14 cellular contexts compared by ENCODE assay signal in genomic region chr12:6957151-6957701, GRCh38. TPM values are rescaled to one million over a fixed set of nuclear protein-coding genes. Genes with fewer than 3 reads are reported as not detected.
DNase-seq lines count a peak whose midpoint lies in the region; ATAC-seq and TF ChIP-seq lines count a peak whose summit lies in the region.
"Had no signal": no experiment of that assay in that cellular context is flagged by ENCODE, and none has a peak within 500 bp of the region (broad histone marks: within the 10 kb centered on the region; RNA-seq: fewer than 3 reads in every experiment).

No MANE protein-coding gene starts in this region.

- TF ChIP-seq POLR2A in transverse colon (IDR thresholded peaks at IDR 0.05) = no peak

- H3K27me3 ChIP-seq in transverse colon = no peaks in the 10 kb centered on the region
- H3K27me3 ChIP-seq: cardiac muscle cell, hepatocyte had no signal

- peak overlapping the region; percentile 70 for H3K27ac Mint-ChIP-seq in T-helper 1 cell treated with Interleukin-12 subunit alpha and Interleukin-12 subunit beta and Interleukin-4 antibody, amounts not matched to agents 30 μg/mL and 1 μg/mL, for 36 hours
- H3K27ac Mint-ChIP-seq in immature natural killer cell = peak overlapping the region; percentile 95 to 100 (median 99)

- peak overlapping the region; percentile 37 for H3K4me3 Mint-ChIP-seq in T-helper 1 cell treated with Interleukin-12 subunit alpha and Interleukin-12 subunit beta and Interleukin-4 antibody, amounts not matched to agents 30 μg/mL and 1 μg/mL, for 36 hours
- peak overlapping the region; percentile 77 to 98 (median 96) for H3K4me3 Mint-ChIP-seq in immature natural killer cell

- DNase-seq in Right ventricle myocardium inferior (ENCODE audit: missing footprints) (peak; percentile 63), left ventricle myocardium superior (no peak), immature natural killer cell (peak; percentile 72 to 79 (median 76)), transverse colon (no peak), cerebellum (ENCODE audit: low spot score) (no peak)
- DNase-seq: stimulated activated naive CD4-positive, alpha-beta T cell treated with Interleukin-2 at 50 U/mL for 16 hours; T1000 had no signal

- no peak overlapping the region for H3K4me3 ChIP-seq in transverse colon
- H3K4me3 ChIP-seq: cardiac muscle cell, hepatocyte, lung had no signal

- no peaks in the 10 kb centered on the region for H3K27me3 Mint-ChIP-seq in T-helper 1 cell treated with Interleukin-12 subunit alpha and Interleukin-12 subunit beta and Interleukin-4 antibody, amounts not matched to agents 30 μg/mL and 1 μg/mL, for 36 hours (ENCODE audit: low read depth)
- peaks cover 30 to 63% (median 41%) of the 10 kb centered on the region in 3 donors for H3K27me3 Mint-ChIP-seq in immature natural killer cell (ENCODE audit: low read depth in 3 of 3)

- in situ Hi-C loops in transverse colon (cut with MboI; ENCODE audit: low pct_ligation_motif_present in 1 of 4, low pct_unique_long_range_greater_than_20kb in 1 of 4, low sequenced_read_pairs in 3 of 4) = no loop called here

- no peak for TF ChIP-seq EP300 in transverse colon (IDR thresholded peaks at IDR 0.05; ENCODE audit: low read depth)

- 78% methylated on average over 20 of the region's 20 CpGs; no CpG with 5 or more reads in 1 of the 2 donors for WGBS in transverse colon (ENCODE audit: low coverage in 1 of 2), 2 donors

- H3K9me3 Mint-ChIP-seq in T-helper 1 cell treated with Interleukin-12 subunit alpha and Interleukin-12 subunit beta and Interleukin-4 antibody, amounts not matched to agents 30 μg/mL and 1 μg/mL, for 36 hours = no peaks in the 10 kb centered on the region
- no peaks in the 10 kb centered on the region for H3K9me3 Mint-ChIP-seq in immature natural killer cell

- peak overlapping the region; percentile 4 to 95 (median 52) for H3K27ac ChIP-seq in transverse colon
- H3K27ac ChIP-seq: cardiac muscle cell, hepatocyte had no signal

- H3K4me1 ChIP-seq in transverse colon = peaks cover 19 to 52% (median 28%) of the 10 kb centered on the region in 4 donors

- no peaks in the 10 kb centered on the region for H3K9me3 ChIP-seq in transverse colon

- TF ChIP-seq CTCF in transverse colon (IDR thresholded peaks at IDR 0.05) = no peak

- H3K36me3 ChIP-seq in transverse colon = no peaks in the 10 kb centered on the region
- H3K36me3 ChIP-seq: cardiac muscle cell had no signal

- no peak for ATAC-seq in Right ventricle myocardium inferior
- no peak for ATAC-seq in left ventricle myocardium superior
- ATAC-seq in GM19467 (IDR thresholded peaks at IDR 0.05; ENCODE audit: unreplicated experiment) = no peak
- ATAC-seq in GM21515 (IDR thresholded peaks at IDR 0.05; ENCODE audit: unreplicated experiment) = no peak
- ATAC-seq: Panc1 had no signal

- H3K4me1 Mint-ChIP-seq in T-helper 1 cell treated with Interleukin-12 subunit alpha and Interleukin-12 subunit beta and Interleukin-4 antibody, amounts not matched to agents 30 μg/mL and 1 μg/mL, for 36 hours (ENCODE audit: low read depth) = peaks cover 84% of the 10 kb centered on the region
- peaks cover 99 to 100% of the 10 kb centered on the region in 2 donors for H3K4me1 Mint-ChIP-seq in immature natural killer cell

- H3K36me3 Mint-ChIP-seq in T-helper 1 cell treated with Interleukin-12 subunit alpha and Interleukin-12 subunit beta and Interleukin-4 antibody, amounts not matched to agents 30 μg/mL and 1 μg/mL, for 36 hours (ENCODE audit: low read depth) = peaks cover 56% of the 10 kb centered on the region
- H3K36me3 Mint-ChIP-seq in immature natural killer cell = peaks cover 21 to 56% (median 37%) of the 10 kb centered on the region in 3 donors

- intact Hi-C loops in Right ventricle myocardium inferior (cut with DNase I) = no loop called here
- intact Hi-C loops in left ventricle myocardium superior (cut with micrococcal nuclease) = loop anchor here (10.0 kb wide), 1 partner anchor 148 kb away; the partner anchor contains the start of gene C1RL
- intact Hi-C loops in transverse colon (cut with DNase I; ENCODE audit: low total_unique reads) = no loop called here

RNA-seq across cellular contexts. Expression of gene PTPN6, which starts 6.1 kb away (rescaled TPM):
- total RNA-seq in Right ventricle myocardium inferior = 9.1 TPM
- total RNA-seq in left ventricle myocardium superior = 6.0 TPM
- polyA plus RNA-seq in immature natural killer cell = 100 to 1,000 TPM; 231 to 513 (median 294) TPM
- 10 to 100 TPM; 21.7 to 49.0 (median 36.1) TPM for total RNA-seq in transverse colon
- 2.9 TPM for total RNA-seq in cerebellum

RNA-seq across cellular contexts. Expression of gene PHB2, which starts 13.2 kb away (rescaled TPM):
- total RNA-seq in Right ventricle myocardium inferior (149 TPM), left ventricle myocardium superior (150 TPM), transverse colon (100 to 1,000 TPM; 196 to 402 (median 263) TPM), cerebellum (74.0 TPM)
- polyA plus RNA-seq in immature natural killer cell = 100 to 1,000 TPM; 121 to 141 (median 136) TPM

RNA-seq across cellular contexts. Expression of gene C12orf57, which starts 13.4 kb away (rescaled TPM):
- total RNA-seq in Right ventricle myocardium inferior (250 TPM), left ventricle myocardium superior (238 TPM), transverse colon (100 to 1,000 TPM; 303 to 452 (median 386) TPM), cerebellum (131 TPM)
- 100 to 1,000 TPM in 2 of 3 donors, 10 to 100 TPM in 1; 83.7 to 315 (median 170) TPM for polyA plus RNA-seq in immature natural killer cell

RNA-seq across cellular contexts. Expression of gene EMG1, which starts 13.5 kb away (rescaled TPM):
- total RNA-seq in Right ventricle myocardium inferior (42.9 TPM), left ventricle myocardium superior (39.4 TPM), transverse colon (10 to 100 TPM in 3 of 4 donors, 1 to 10 TPM in 1; 5.6 to 30.6 (median 26.6) TPM), cerebellum (23.3 TPM)
- polyA plus RNA-seq in immature natural killer cell = 10 to 100 TPM; 46.2 to 83.8 (median 65.5) TPM

RNA-seq across cellular contexts. Expression of gene RNU7-1, which starts 13.6 kb away (rescaled TPM):
- total RNA-seq in Right ventricle myocardium inferior (not detected), left ventricle myocardium superior (not detected), transverse colon (not detected), cerebellum (not detected)
- not detected for polyA plus RNA-seq in immature natural killer cell
- total RNA-seq: cardiac muscle cell, hepatocyte, lung had no signal
- polyA plus RNA-seq: cardiac muscle cell, hepatocyte, lung had no signal

Comparison
In these comparisons a context has a peak if more than half of its experiments do, and no peak if none do; other contexts are left out.
1. DNase-seq: peak in Right ventricle myocardium inferior (single experiment) and immature natural killer cell (3 of 3); none in left ventricle myocardium superior (single experiment), transverse colon (single experiment) and cerebellum (single experiment).